ENCODE assay signal across 8 cellular contexts in genomic region chr4:973431-974397, GRCh38. TPM values are rescaled to one million over a fixed set of nuclear protein-coding genes. Genes with fewer than 3 reads are reported as not detected.
DNase-seq lines count a peak whose midpoint lies in the region; ATAC-seq, FAIRE-seq and TF ChIP-seq lines count a peak whose summit lies in the region.

Gene DGKQ (minus strand): TSS chr4:973569. CDS start chr4:973482, 87 bp downstream.

- no peaks in the 10 kb centered on the region for H4K20me1 ChIP-seq in OCI-LY7 (ENCODE audit: insufficient read depth, low read length)

- TF ChIP-seq EP300 in A549 (IDR thresholded peaks at IDR 0.05) (no peak), esophagus muscularis mucosa (IDR thresholded peaks at IDR 0.05) (no peak)

- no peak for TF ChIP-seq RAD21 in A549 (conservative IDR thresholded peaks at IDR 0.05 in 1 of 2, IDR thresholded peaks at IDR 0.05 in 1 of 2)

- peak within 1 kb of the TSS; percentile 16; the same call in 1 of the 2 replicates for H2AFZ ChIP-seq in OCI-LY7 (ENCODE audit: low read length)

- H3K27ac ChIP-seq in A549 (peak within 1 kb of the TSS; percentile 66 to 85), OCI-LY7 (ENCODE audit: low read depth, low read length, poor library complexity, severe bottlenecking) (no peak within 1 kb of the TSS), esophagus muscularis mucosa (replicated peaks in 1 of 4) (peak within 1 kb of the TSS in 3 of 4 donors; percentile 38 to 51 (median 48)), muscle layer of duodenum (ENCODE audit: low read length) (no peak within 1 kb of the TSS)

- H3K9me3 ChIP-seq in A549 (no peaks in the 10 kb centered on the region), OCI-LY7 (ENCODE audit: low read length) (no peaks in the 10 kb centered on the region), esophagus muscularis mucosa (no peaks in the 10 kb centered on the region), muscle layer of duodenum (ENCODE audit: control insufficient read depth in 1 of 2, low read length in 2 of 2) (no peaks in the 10 kb centered on the region)

- H3K4me2 ChIP-seq in A549 = peak within 1 kb of the TSS; percentile 97
- H3K4me2 ChIP-seq in OCI-LY7 (ENCODE audit: low read length) = peak within 1 kb of the TSS; percentile 96

- H3K4me3 ChIP-seq in A549 (peak within 1 kb of the TSS; percentile 84), OCI-LY7 (ENCODE audit: low read depth, low read length, poor library complexity, severe bottlenecking) (peak within 1 kb of the TSS; percentile 95), esophagus muscularis mucosa (peak within 1 kb of the TSS; percentile 82 to 91 (median 88)), muscle layer of duodenum (ENCODE audit: low read depth in 1 of 2, low read length in 2 of 2) (peak within 1 kb of the TSS; percentile 52 to 89)

- no CpG with 5 or more reads among the region's 123 CpGs for WGBS in A549 (ENCODE audit: missing lambda C conversion rate)
- WGBS in esophagus muscularis mucosa = 54% methylated on average over 25 of the region's 123 CpGs

- peak; percentile 29 for TF ChIP-seq POLR2A in A549 (IDR thresholded peaks at IDR 0.05; ENCODE audit: low read length)
- peak; percentile 72 for TF ChIP-seq POLR2A in GM18951 (IDR thresholded peaks at IDR 0.05; ENCODE audit: extremely low read depth, insufficient read depth, insufficient read length)
- TF ChIP-seq POLR2A in esophagus muscularis mucosa (IDR thresholded peaks at IDR 0.05; ENCODE audit: low read depth) = no peak

- POLR2A ChIA-PET in A549 (lab: Yijun Ruan, JAX) = no interaction called here
- POLR2A ChIA-PET in OCI-LY7 (lab: Charles Lee) = no interaction called here

- intact Hi-C loops in OCI-LY7 (cut with micrococcal nuclease; ENCODE audit: unreplicated experiment) = loop anchor here (5.0 kb wide), 1 partner anchor 36 kb away; no protein-coding TSS in a partner anchor
- intact Hi-C loops in esophagus muscularis mucosa (cut with DNase I) = no loop called here

- no peaks in the 10 kb centered on the region for H3K9me2 ChIP-seq in OCI-LY7 (ENCODE audit: insufficient read depth, low read length)

- FAIRE-seq in A549 (lab: Jason Lieb, UNC) = no peak

- BruUV-seq in OCI-LY7 (replicated peaks; lab: Mats Ljungman, UMichigan) = no TSS peak

- in situ Hi-C loops in GM18951 (cut with MboI; ENCODE audit: low sequenced_read_pairs, unreplicated experiment) = no loop called here

- TF ChIP-seq CTCF in A549 (IDR thresholded peaks at IDR 0.05) = no peak
- no peak for TF ChIP-seq CTCF in OCI-LY7 (conservative IDR thresholded peaks at IDR 0.05; ENCODE audit: low read length)
- TF ChIP-seq CTCF in esophagus muscularis mucosa (IDR thresholded peaks at IDR 0.05) = peak in 1 of 3 experiments; percentile 2

- CTCF ChIA-PET in A549 (lab: Yijun Ruan, JAX) (no interaction called here), OCI-LY7 (lab: Charles Lee; ENCODE audit: unreplicated experiment) (no interaction called here)

- H3K36me3 ChIP-seq in OCI-LY7 (ENCODE audit: insufficient read depth, low read length) (no peaks in the 10 kb centered on the region), esophagus muscularis mucosa (no peaks in the 10 kb centered on the region), muscle layer of duodenum (ENCODE audit: control insufficient read depth in 1 of 2, insufficient read depth in 2 of 2, low read length in 2 of 2) (no peaks in the 10 kb centered on the region)

- peak; percentile 79 for ATAC-seq in A549
- ATAC-seq in HG03159 (IDR thresholded peaks at IDR 0.05; ENCODE audit: unreplicated experiment) = peak; percentile 63

- H3K4me1 ChIP-seq in A549 = peaks cover 14% of the 10 kb centered on the region
- H3K4me1 ChIP-seq in OCI-LY7 (ENCODE audit: insufficient read depth, low read length, poor library complexity, severe bottlenecking) = peaks cover 7% of the 10 kb centered on the region
- H3K4me1 ChIP-seq in esophagus muscularis mucosa = peaks cover 19 to 38% (median 31%) of the 10 kb centered on the region in 4 donors
- peaks cover 0 to 25% of the 10 kb centered on the region in 2 donors for H3K4me1 ChIP-seq in muscle layer of duodenum (ENCODE audit: control insufficient read depth in 1 of 2, insufficient read depth in 2 of 2, low read length in 2 of 2)

- H3K27me3 ChIP-seq in esophagus muscularis mucosa (peaks cover 0 to 2% (median under 1%) of the 10 kb centered on the region in 4 donors), muscle layer of duodenum (ENCODE audit: low read depth, low read length) (no peaks in the 10 kb centered on the region)

- H3K79me2 ChIP-seq in OCI-LY7 (ENCODE audit: insufficient read depth, low read depth, low read length) = no peaks in the 10 kb centered on the region

- peak; percentile 64 to 74 for DNase-seq in A549 (ENCODE audit: low read depth in 1 of 2, low spot score in 1 of 2)
- peak; percentile 83 for DNase-seq in OCI-LY7 (ENCODE audit: low spot score)
- peak; percentile 96 for DNase-seq in activated T-cell treated with anti-CD3 and anti-CD28 coated beads, Interleukin-2, amount 50 U/mL, for 1 hour
- DNase-seq in esophagus muscularis mucosa (ENCODE audit: extremely low spot score) = peak; percentile 96
- peak; percentile 90 for DNase-seq in stimulated activated CD8-positive, alpha-beta memory T cell treated with anti-CD3 and anti-CD28 coated beads, Interleukin-4, amount 100 ng/mL, for 48 hours

TF ChIP-seq in A549, 52 proteins besides CTCF, POLR2A, EP300 and RAD21:
- TF ChIP-seq MYC (IDR thresholded peaks at IDR 0.05; ENCODE audit: borderline replicate concordance, low read length) (no peak), RCOR1 (IDR thresholded peaks at IDR 0.05; ENCODE audit: low read depth, low read length) (no peak), HDAC2 (IDR thresholded peaks at IDR 0.05) (no peak), JUN (IDR thresholded peaks at IDR 0.05) (0 out of 5 replicates have a peak, but pooled peaks of 1 of the 2 experiments have one; percentile 28), POLR2AphosphoS2 (conservative IDR thresholded peaks at IDR 0.05; ENCODE audit: low read length) (no peak), ZFP36 (IDR thresholded peaks at IDR 0.05; ENCODE audit: borderline replicate concordance, partially characterized antibody) (no peak)
TF ChIP-seq in A549: peak in this region for 1.

RNA-seq across cellular contexts. Expression of gene DGKQ, which starts in this region (rescaled TPM):
- polyA plus RNA-seq in A549 (2011; rRNA removed) (2.7 and 3.3 TPM in 2 replicates), A549 (2017; fragmentation: RNase III; extraction: RNeasy Plus Mini Kit Qiagen cat#74134 plus additional on column Dnase treatment) (6.2 to 7.8 TPM (median 7.0 TPM) in 3 replicates)
- polyA plus RNA-seq in A549 (2012; cell fraction: cytosol; rRNA removed) = 7.5 and 10.4 TPM in 2 replicates
- polyA plus RNA-seq in A549 (2012; cell fraction: nucleus; rRNA removed) = 37.7 and 46.1 TPM in 2 replicates
- 2.7 and 3.2 TPM in 2 replicates for polyA minus RNA-seq in A549 (2011; rRNA and poly(A)+ RNA removed)
- total RNA-seq in OCI-LY7 (2014; rRNA removed; shearing (Covaris generic)) = 8.6 and 11.3 TPM in 2 replicates
- total RNA-seq in OCI-LY7 (2022) (13.0 and 15.2 TPM in 2 replicates), esophagus muscularis mucosa (10 to 100 TPM in 2 of 4 donors, 1 to 10 TPM in 2; 7.5 to 11.9 (median 9.9) TPM)

Comparison
In these comparisons a context has a peak if more than half of its experiments do, and no peak if none do; other contexts are left out.
1. H3K27ac ChIP-seq: peak in A549 (2 of 2) and esophagus muscularis mucosa (3 of 4); none in OCI-LY7 (single experiment) and muscle layer of duodenum (single experiment).
2. Peak in every context shown above with its lines, with median percentiles within 50 percentile points of each other: DNase-seq and H3K4me3 ChIP-seq.